In genomic region chr1:15788624-15789301, GRCh38 we compare ENCODE assay signal across 1 cellular context.
TF ChIP-seq lines count a peak whose summit lies in the region.

No MANE protein-coding gene starts in this region.

TF ChIP-seq in HepG2, 621 proteins besides CTCF, POLR2A, EP300 and RAD21:
- TF ChIP-seq POGZ (CRISPR knock-in tag; IDR thresholded peaks at IDR 0.05) (0 out of 2 replicates have a peak, but pooled peaks have one; percentile 7), ZNF143 (CRISPR knock-in tag; IDR thresholded peaks at IDR 0.05) (no peak), DMTF1 (CRISPR knock-in tag; IDR thresholded peaks at IDR 0.05) (no peak), HNRNPLL (IDR thresholded peaks at IDR 0.05; ENCODE audit: low read depth, low read length, poor library complexity, severe bottlenecking) (no peak), USF2 (IDR thresholded peaks at IDR 0.05; ENCODE audit: low read depth, low read length) (no peak), USF2 (CRISPR knock-in tag; IDR thresholded peaks at IDR 0.05; ENCODE audit: borderline replicate concordance) (0 out of 2 replicates have a peak, but pooled peaks have one; percentile 20)
TF ChIP-seq in HepG2: peak in this region for 2.
